ENCODE assay signal across 34 cellular contexts in genomic region chrX:83305381-83305780, GRCh38.
"Had no signal": no experiment of that assay in that cellular context is flagged by ENCODE, and none has a peak within 500 bp of the region (broad histone marks: within the 10 kb centered on the region; RNA-seq: fewer than 3 reads in every experiment).

No MANE protein-coding gene starts in this region.

- DNase-seq: Karpas-422, Kasumi-1, MG63, MM.1S, MV-4-11, NCI-H1048, NCI-H1092, NCI-H1092 treated with DMSO at 0.1 percent for 48 hours, NCI-H1105, NCI-H1105 treated with DMSO at 0.1 percent for 48 hours, NCI-H1417, NCI-H1417 treated with DMSO at 0.1 percent for 48 hours, NCI-H1436, NCI-H1436 treated with DMSO at 0.1 percent for 48 hours, NCI-H146, NCI-H1694, NCI-H1694 treated with DMSO at 0.1 percent for 48 hours, NCI-H187, NCI-H187 treated with DMSO at 0.1 percent for 48 hours, NCI-H1930, NCI-H2029, NCI-H2029 treated with DMSO at 0.1 percent for 48 hours, NCI-H2081, NCI-H2081 treated with DMSO at 0.1 percent for 48 hours, NCI-H2107, NCI-H2171, NCI-H2171 treated with DMSO at 0.1 percent for 48 hours, NCI-H2227 treated with DMSO at 0.1 percent for 48 hours, NCI-H226, NCI-H345, NCI-H446, NCI-H446 treated with DMSO at 0.1 percent for 48 hours, NCI-H510A had no signal

- H3K36me3 ChIP-seq: MG63 had no signal

- H3K27me3 ChIP-seq: MG63 had no signal

- H3K9me3 ChIP-seq: MG63 had no signal

- H3K4me2 ChIP-seq: KMS-11 had no signal

- H3K27ac ChIP-seq: KMS-11 had no signal

- H3K9ac ChIP-seq: KMS-11 had no signal

- H3K4me3 ChIP-seq: MG63 had no signal
